ENCODE assay signal across 8 cellular contexts in the genomic region with DNA sequence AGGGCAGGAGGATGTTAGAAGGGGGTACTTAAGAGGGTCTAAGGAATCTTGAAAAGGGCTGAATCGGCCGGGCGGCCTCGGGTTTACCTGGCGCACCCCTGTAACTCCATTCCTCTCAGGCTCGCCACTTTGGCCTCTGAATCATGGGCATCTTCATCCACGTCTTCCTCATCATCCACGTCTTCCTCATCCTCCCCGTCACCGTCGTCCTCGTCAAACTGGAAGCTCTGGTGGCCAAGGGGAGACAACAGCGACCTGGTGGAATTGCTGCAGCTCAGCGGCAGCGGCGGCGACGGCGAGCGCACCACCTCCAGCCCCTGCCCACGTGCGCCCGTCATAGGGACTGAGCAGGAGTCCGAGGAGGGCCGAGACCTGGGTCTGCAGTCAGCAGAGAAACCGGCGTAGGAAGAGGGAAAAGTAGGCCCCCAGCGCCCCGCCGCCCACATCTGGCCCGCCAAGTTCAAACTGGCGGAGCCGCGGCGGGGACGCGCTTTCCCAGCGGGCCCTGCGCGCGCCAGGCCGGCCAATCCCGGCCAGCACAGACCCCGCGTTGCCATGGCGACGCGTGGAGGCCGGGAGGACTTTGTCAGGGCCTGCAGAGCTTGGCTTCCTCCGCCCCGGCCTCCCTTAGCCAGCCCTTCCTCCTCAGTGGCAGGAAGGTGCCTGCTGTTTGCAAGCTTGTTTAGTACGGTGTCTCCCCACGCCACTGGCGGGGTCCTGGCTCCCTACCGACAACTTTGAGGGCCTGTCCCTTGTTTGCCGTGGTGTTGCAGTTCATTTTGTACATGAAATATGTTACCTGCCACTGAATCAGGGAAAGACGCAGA. TPM values are rescaled to one million over a fixed set of nuclear protein-coding genes. Genes with fewer than 3 reads are reported as not detected.
A peak's percentile ranks its signal among the peaks of the same experiment; 100 is the strongest.
DNase-seq lines count a peak whose midpoint lies in the region; ATAC-seq lines count a peak whose summit lies in the region.

A gene with protein sequence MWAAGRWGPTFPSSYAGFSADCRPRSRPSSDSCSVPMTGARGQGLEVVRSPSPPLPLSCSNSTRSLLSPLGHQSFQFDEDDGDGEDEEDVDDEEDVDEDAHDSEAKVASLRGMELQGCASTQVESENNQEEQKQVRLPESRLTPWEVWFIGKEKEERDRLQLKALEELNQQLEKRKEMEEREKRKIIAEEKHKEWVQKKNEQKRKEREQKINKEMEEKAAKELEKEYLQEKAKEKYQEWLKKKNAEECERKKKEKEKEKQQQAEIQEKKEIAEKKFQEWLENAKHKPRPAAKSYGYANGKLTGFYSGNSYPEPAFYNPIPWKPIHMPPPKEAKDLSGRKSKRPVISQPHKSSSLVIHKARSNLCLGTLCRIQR (minus strand): TSS at position 467 of the 827 bp plus-strand sequence. CDS start 21 bp downstream, at position 446.

- peak within 1 kb of the TSS; percentile 84 for H3K4me3 Mint-ChIP-seq in memory B cell

- H3K27me3 Mint-ChIP-seq in memory B cell, result no peaks in the 10 kb centered on the region

- H3K9me3 Mint-ChIP-seq in memory B cell, result no peaks in the 10 kb centered on the region

- POLR2A ChIA-PET in activated CD8-positive, alpha-beta memory T cell treated with anti-CD3 and anti-CD28 coated beads for 36 hours (lab: Charles Lee), result interaction anchor here (1.0 kb wide), 1 partner anchor 67 kb away, joined by 5 read pairs; no protein-coding TSS in a partner anchor

- peak; percentile 100 for ATAC-seq in GM21367 (IDR thresholded peaks at IDR 0.05; ENCODE audit: unreplicated experiment)
- ATAC-seq in memory B cell (ENCODE audit: low read depth), result peak; percentile 98

- H3K36me3 Mint-ChIP-seq in memory B cell, result peaks cover 1% of the 10 kb centered on the region

- peak; percentile 95 for DNase-seq in COR-L47 (lab: John Stamatoyannopoulos, UW)
- DNase-seq in HT-29 (ENCODE audit: low spot score), result peak; percentile 98
- DNase-seq in NOMO-1 (lab: John Stamatoyannopoulos, UW; ENCODE audit: unreplicated experiment in 2 of 2), result peak; percentile 77 to 90
- peak; percentile 81 for DNase-seq in effector CD8-positive, alpha-beta T cell (lab: John Stamatoyannopoulos, UW)
- DNase-seq in memory B cell (ENCODE audit: low spot score in 2 of 2), result peak; percentile 83
- peak; percentile 70 to 83 (median 79) for DNase-seq in stimulated activated CD4-positive, alpha-beta T cell treated with anti-CD3 and anti-CD28 coated beads, TNF-alpha, amount 100 ng/mL, for 48 hours (ENCODE audit: low read depth in 3 of 3)

- peaks cover 17% of the 10 kb centered on the region for H3K4me1 Mint-ChIP-seq in memory B cell

- peak within 1 kb of the TSS; percentile 92 for H3K27ac Mint-ChIP-seq in memory B cell

- CTCF ChIA-PET in activated CD8-positive, alpha-beta memory T cell treated with anti-CD3 and anti-CD28 coated beads for 36 hours (lab: Charles Lee), result no interaction called here

RNA-seq across cellular contexts. Expression of the gene that starts here (rescaled TPM):
- 7.1 and 10.1 TPM in 2 replicates for total RNA-seq in HT-29 (2014; rRNA removed; shearing (Covaris generic))
- total RNA-seq in activated CD8-positive, alpha-beta memory T cell treated with anti-CD3 and anti-CD28 coated beads for 36 hours, result 10 to 100 TPM; 22.0 to 25.0 TPM

Comparison
In these comparisons a context has a peak if more than half of its experiments do, and no peak if none do; other contexts are left out.
1. Peak in every context shown above with its lines: DNase-seq and ATAC-seq.